Comparison of ENCODE assay signal across 37 cellular contexts in the genomic region with DNA sequence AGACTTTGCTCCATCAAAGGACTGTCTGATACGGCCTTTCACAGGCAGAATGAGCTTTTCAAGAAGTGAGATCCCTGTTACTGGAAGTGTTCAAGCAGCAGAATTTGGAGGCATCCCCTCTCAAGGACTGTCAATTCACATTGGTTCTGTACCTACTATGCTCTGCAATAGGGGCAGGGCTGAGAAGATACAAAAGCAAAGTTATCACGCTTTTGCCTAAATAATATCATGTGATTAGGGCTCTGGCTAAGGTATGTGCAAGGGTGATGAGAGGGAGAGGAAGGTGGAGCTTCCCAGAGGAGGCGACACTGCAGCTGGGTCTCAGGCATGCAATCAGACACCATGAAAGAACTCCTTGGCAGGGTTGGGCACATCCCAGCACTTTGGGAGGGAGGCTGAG.
"Had no signal": no experiment of that assay in that cellular context is flagged by ENCODE, and none has a peak within 500 bp of the region (broad histone marks: within the 10 kb centered on the region; RNA-seq: fewer than 3 reads in every experiment).

No MANE protein-coding gene starts in this region.

- H3K4me3 ChIP-seq: adrenal gland, breast epithelium, cardiac muscle cell, colonic mucosa, esophagus squamous epithelium, gastroesophageal sphincter, heart right ventricle, hepatocyte had no signal

- ATAC-seq: activated CD4-positive, alpha-beta T cell treated with anti-CD3 and anti-CD28 coated beads for 36 hours; activated CD8-positive, alpha-beta memory T cell treated with anti-CD3 and anti-CD28 coated beads, Interleukin-2, amount 10 ng/mL, durations not matched to agents 7 days and 5 days; activated CD8-positive, alpha-beta T cell treated with anti-CD3 and anti-CD28 coated beads, Interleukin-2, amount 10 ng/mL, durations not matched to agents 7 days and 5 days; activated naive CD8-positive, alpha-beta T cell treated with anti-CD3 and anti-CD28 coated beads, Interleukin-2, amount 50 U/mL, for 24 hours; activated T-cell treated with anti-CD3 and anti-CD28 coated beads, Interleukin-2, amount 50 U/mL, for 72 hours; gastroesophageal sphincter; heart right ventricle; T-helper 17 cell had no signal

- H3K9me3 Mint-ChIP-seq: activated CD4-positive, alpha-beta memory T cell treated with anti-CD3 and anti-CD28 coated beads for 36 hours; activated CD4-positive, alpha-beta T cell treated with anti-CD3 and anti-CD28 coated beads, Interleukin-2, amount 10 ng/mL, durations not matched to agents 24 days and 14 days; activated naive CD4-positive, alpha-beta T cell treated with anti-CD3 and anti-CD28 coated beads for 36 hours; activated naive CD4-positive, alpha-beta T cell treated with anti-CD3 and anti-CD28 coated beads, Interleukin-2, amount 50 U/mL, for 24 hours; activated naive CD8-positive, alpha-beta T cell treated with anti-CD3 and anti-CD28 coated beads for 36 hours; activated naive CD8-positive, alpha-beta T cell treated with anti-CD3 and anti-CD28 coated beads, Interleukin-2, amount 50 U/mL, for 24 hours; activated T-cell treated with anti-CD3 and anti-CD28 coated beads, Interleukin-2, amount 50 U/mL, for 24 hours; T-helper 2 cell treated with Interferon-gamma antibody and Interleukin-4, amounts not matched to agents 5 μg/mL and 100 μg/mL, for 36 hours had no signal

- DNase-seq: activated CD4-positive, alpha-beta memory T cell treated with anti-CD3 and anti-CD28 coated beads for 36 hours; activated CD4-positive, alpha-beta T cell treated with anti-CD3 and anti-CD28 coated beads for 36 hours; activated CD4-positive, alpha-beta T cell treated with anti-CD3 and anti-CD28 coated beads, Interleukin-2, amount 10 ng/mL, durations not matched to agents 24 days and 14 days; activated CD4-positive, CD25-positive, alpha-beta regulatory T cell; activated CD4-positive, CD25-positive, alpha-beta regulatory T cell treated with anti-CD3 and anti-CD28 coated beads, Interleukin-2, amount 50 U/mL, for 72 hours; activated CD8-positive, alpha-beta memory T cell treated with anti-CD3 and anti-CD28 coated beads, Interleukin-2, amount 10 ng/mL, durations not matched to agents 7 days and 5 days; activated CD8-positive, alpha-beta memory T cell treated with anti-CD3 and anti-CD28 coated beads, Interleukin-2, amount 50 U/mL, for 48 hours; activated CD8-positive, alpha-beta T cell treated with anti-CD3 and anti-CD28 coated beads, Interleukin-2, amount 10 ng/mL, durations not matched to agents 7 days and 5 days; activated effector memory CD4-positive, alpha-beta T cell treated with anti-CD3 and anti-CD28 coated beads, Interleukin-2, amount 50 U/mL, for 16 hours; activated naive CD4-positive, alpha-beta T cell treated with anti-CD3 and anti-CD28 coated beads for 36 hours; activated naive CD8-positive, alpha-beta T cell treated with anti-CD3 and anti-CD28 coated beads for 36 hours; activated naive CD8-positive, alpha-beta T cell treated with anti-CD3 and anti-CD28 coated beads, Interleukin-2, amount 50 U/mL, for 24 hours; activated T-cell treated with anti-CD3 and anti-CD28 coated beads for 4 hours; activated T-cell treated with anti-CD3 and anti-CD28 coated beads, Interleukin-2, amount 50 U/mL, for 24 hours; activated T-cell treated with anti-CD3 and anti-CD28 coated beads, Interleukin-2, amount 50 U/mL, for 72 hours; adrenal gland; amygdala; aorta; central memory CD4-positive, alpha-beta T cell; cerebellar nuclear complex; colonic mucosa; effector CD8-positive, alpha-beta T cell; esophagus squamous epithelium; foreskin melanocyte; heart right ventricle; T-helper 17 cell; T1000; WERI-Rb-1 had no signal

- H3K4me3 Mint-ChIP-seq: activated CD4-positive, alpha-beta memory T cell treated with anti-CD3 and anti-CD28 coated beads for 36 hours; activated CD4-positive, alpha-beta T cell treated with anti-CD3 and anti-CD28 coated beads for 36 hours; activated CD4-positive, alpha-beta T cell treated with anti-CD3 and anti-CD28 coated beads, Interleukin-2, amount 10 ng/mL, durations not matched to agents 24 days and 14 days; activated CD8-positive, alpha-beta memory T cell treated with anti-CD3 and anti-CD28 coated beads, Interleukin-2, amount 10 ng/mL, durations not matched to agents 7 days and 5 days; activated CD8-positive, alpha-beta T cell treated with anti-CD3 and anti-CD28 coated beads, Interleukin-2, amount 10 ng/mL, durations not matched to agents 7 days and 5 days; activated naive CD4-positive, alpha-beta T cell treated with anti-CD3 and anti-CD28 coated beads for 36 hours; activated naive CD4-positive, alpha-beta T cell treated with anti-CD3 and anti-CD28 coated beads, Interleukin-2, amount 50 U/mL, for 24 hours; activated naive CD8-positive, alpha-beta T cell treated with anti-CD3 and anti-CD28 coated beads for 36 hours; activated naive CD8-positive, alpha-beta T cell treated with anti-CD3 and anti-CD28 coated beads, Interleukin-2, amount 50 U/mL, for 24 hours; activated T-cell treated with anti-CD3 and anti-CD28 coated beads, Interleukin-2, amount 50 U/mL, for 24 hours; activated T-cell treated with anti-CD3 and anti-CD28 coated beads, Interleukin-2, amount 50 U/mL, for 72 hours; brain; T-helper 17 cell; T-helper 2 cell treated with Interferon-gamma antibody and Interleukin-4, amounts not matched to agents 5 μg/mL and 100 μg/mL, for 36 hours had no signal

- FAIRE-seq: endothelial cell of umbilical vein had no signal

- H3K79me2 ChIP-seq: hepatocyte had no signal

- H2AFZ ChIP-seq: hepatocyte had no signal

- H3K36me3 ChIP-seq: adrenal gland, breast epithelium, cardiac muscle cell, colonic mucosa, esophagus squamous epithelium, gastroesophageal sphincter, heart right ventricle, WERI-Rb-1 had no signal

- H3K4me2 ChIP-seq: hepatocyte had no signal

- H3K27me3 Mint-ChIP-seq: activated CD4-positive, alpha-beta memory T cell treated with anti-CD3 and anti-CD28 coated beads for 36 hours; activated CD8-positive, alpha-beta memory T cell treated with anti-CD3 and anti-CD28 coated beads, Interleukin-2, amount 10 ng/mL, durations not matched to agents 7 days and 5 days; activated naive CD4-positive, alpha-beta T cell treated with anti-CD3 and anti-CD28 coated beads, Interleukin-2, amount 50 U/mL, for 24 hours; activated naive CD8-positive, alpha-beta T cell treated with anti-CD3 and anti-CD28 coated beads for 36 hours; activated naive CD8-positive, alpha-beta T cell treated with anti-CD3 and anti-CD28 coated beads, Interleukin-2, amount 50 U/mL, for 24 hours; activated T-cell treated with anti-CD3 and anti-CD28 coated beads, Interleukin-2, amount 50 U/mL, for 24 hours; T-helper 17 cell had no signal

- H3K4me1 ChIP-seq: colonic mucosa, gastroesophageal sphincter had no signal

- H3K27me3 ChIP-seq: adrenal gland, breast epithelium, cardiac muscle cell, colonic mucosa, esophagus squamous epithelium, gastroesophageal sphincter, heart right ventricle, hepatocyte had no signal

- H3K27ac Mint-ChIP-seq: activated CD4-positive, alpha-beta memory T cell treated with anti-CD3 and anti-CD28 coated beads for 36 hours; activated CD4-positive, alpha-beta T cell treated with anti-CD3 and anti-CD28 coated beads for 36 hours; activated CD4-positive, alpha-beta T cell treated with anti-CD3 and anti-CD28 coated beads, Interleukin-2, amount 10 ng/mL, durations not matched to agents 24 days and 14 days; activated CD8-positive, alpha-beta memory T cell treated with anti-CD3 and anti-CD28 coated beads, Interleukin-2, amount 10 ng/mL, durations not matched to agents 7 days and 5 days; activated CD8-positive, alpha-beta T cell treated with anti-CD3 and anti-CD28 coated beads, Interleukin-2, amount 10 ng/mL, durations not matched to agents 7 days and 5 days; activated naive CD4-positive, alpha-beta T cell treated with anti-CD3 and anti-CD28 coated beads for 36 hours; activated naive CD4-positive, alpha-beta T cell treated with anti-CD3 and anti-CD28 coated beads, Interleukin-2, amount 50 U/mL, for 24 hours; activated naive CD8-positive, alpha-beta T cell treated with anti-CD3 and anti-CD28 coated beads for 36 hours; activated naive CD8-positive, alpha-beta T cell treated with anti-CD3 and anti-CD28 coated beads, Interleukin-2, amount 50 U/mL, for 24 hours; activated T-cell treated with anti-CD3 and anti-CD28 coated beads, Interleukin-2, amount 50 U/mL, for 24 hours; activated T-cell treated with anti-CD3 and anti-CD28 coated beads, Interleukin-2, amount 50 U/mL, for 72 hours; T-helper 17 cell; T-helper 2 cell treated with Interferon-gamma antibody and Interleukin-4, amounts not matched to agents 5 μg/mL and 100 μg/mL, for 36 hours had no signal

- H3K9me3 ChIP-seq: adrenal gland, breast epithelium, colonic mucosa, esophagus squamous epithelium, gastroesophageal sphincter, heart right ventricle had no signal

- H3K36me3 Mint-ChIP-seq: activated CD4-positive, alpha-beta memory T cell treated with anti-CD3 and anti-CD28 coated beads for 36 hours; activated CD8-positive, alpha-beta memory T cell treated with anti-CD3 and anti-CD28 coated beads, Interleukin-2, amount 10 ng/mL, durations not matched to agents 7 days and 5 days; activated naive CD4-positive, alpha-beta T cell treated with anti-CD3 and anti-CD28 coated beads, Interleukin-2, amount 50 U/mL, for 24 hours; activated naive CD8-positive, alpha-beta T cell treated with anti-CD3 and anti-CD28 coated beads for 36 hours; brain had no signal

- H3K4me1 Mint-ChIP-seq: brain had no signal

- H3K27ac ChIP-seq: adrenal gland, breast epithelium, cardiac muscle cell, colonic mucosa, epithelial cell of prostate, gastroesophageal sphincter, heart right ventricle, hepatocyte, WERI-Rb-1 had no signal
